Comparison of ENCODE assay signal across 32 cellular contexts in genomic region chr5:40847525-40847924, GRCh38.
"Had no signal": no experiment of that assay in that cellular context is flagged by ENCODE, and none has a peak within 500 bp of the region (broad histone marks: within the 10 kb centered on the region; RNA-seq: fewer than 3 reads in every experiment).

No MANE protein-coding gene starts in this region.

- H3K27ac Mint-ChIP-seq: activated CD4-positive, alpha-beta memory T cell treated with anti-CD3 and anti-CD28 coated beads, Interleukin-2, amount 10 ng/mL, durations not matched to agents 7 days and 5 days; activated CD4-positive, alpha-beta T cell treated with anti-CD3 and anti-CD28 coated beads for 36 hours; activated CD4-positive, alpha-beta T cell treated with anti-CD3 and anti-CD28 coated beads, Interleukin-2, amount 10 ng/mL, durations not matched to agents 7 days and 5 days; activated CD8-positive, alpha-beta memory T cell treated with anti-CD3 and anti-CD28 coated beads, Interleukin-2, amount 10 ng/mL, durations not matched to agents 7 days and 5 days; activated CD8-positive, alpha-beta T cell treated with anti-CD3 and anti-CD28 coated beads, Interleukin-2, amount 10 ng/mL, durations not matched to agents 7 days and 5 days; activated naive CD4-positive, alpha-beta T cell treated with anti-CD3 and anti-CD28 coated beads, Interleukin-2, amount 10 ng/mL, durations not matched to agents 7 days and 5 days; activated naive CD8-positive, alpha-beta T cell; activated naive CD8-positive, alpha-beta T cell treated with anti-CD3 and anti-CD28 coated beads, Interleukin-2, amount 10 ng/mL, durations not matched to agents 7 days and 5 days; activated naive CD8-positive, alpha-beta T cell treated with anti-CD3 and anti-CD28 coated beads, Interleukin-2, amount 50 U/mL, for 24 hours; activated T-cell treated with anti-CD3 and anti-CD28 coated beads, Interleukin-2, amount 50 U/mL, for 24 hours; activated T-helper 2 cell treated with anti-CD3 and anti-CD28 coated beads, Interferon-gamma antibody, Interleukin-2, Interleukin-4, amounts not matched to agents 10 μg/mL and 5 μg/mL and 100 μg/mL, durations not matched to agents 14 hours and 24 hours and 36 hours; brain; T-cell; T-helper 17 cell had no signal

- H3K4me1 Mint-ChIP-seq: activated CD4-positive, alpha-beta T cell treated with anti-CD3 and anti-CD28 coated beads for 36 hours; activated CD4-positive, alpha-beta T cell treated with anti-CD3 and anti-CD28 coated beads, Interleukin-2, amount 10 ng/mL, durations not matched to agents 7 days and 5 days; brain had no signal

- H3K9me3 Mint-ChIP-seq: activated CD4-positive, alpha-beta memory T cell treated with anti-CD3 and anti-CD28 coated beads, Interleukin-2, amount 10 ng/mL, durations not matched to agents 7 days and 5 days; activated CD4-positive, alpha-beta T cell treated with anti-CD3 and anti-CD28 coated beads, Interleukin-2, amount 10 ng/mL, durations not matched to agents 7 days and 5 days; activated naive CD4-positive, alpha-beta T cell treated with anti-CD3 and anti-CD28 coated beads, Interleukin-2, amount 10 ng/mL, durations not matched to agents 7 days and 5 days; activated naive CD4-positive, alpha-beta T cell treated with anti-CD3 and anti-CD28 coated beads, Interleukin-2, amount 50 U/mL, for 24 hours; activated naive CD8-positive, alpha-beta T cell treated with anti-CD3 and anti-CD28 coated beads, Interleukin-2, amount 10 ng/mL, durations not matched to agents 7 days and 5 days; activated naive CD8-positive, alpha-beta T cell treated with anti-CD3 and anti-CD28 coated beads, Interleukin-2, amount 50 U/mL, for 24 hours; activated T-cell treated with anti-CD3 and anti-CD28 coated beads, Interleukin-2, amount 50 U/mL, for 24 hours; activated T-helper 2 cell treated with anti-CD3 and anti-CD28 coated beads, Interferon-gamma antibody, Interleukin-2, Interleukin-4, amounts not matched to agents 10 μg/mL and 5 μg/mL and 100 μg/mL, durations not matched to agents 14 hours and 24 hours and 36 hours; brain; central memory CD8-positive, alpha-beta T cell; T-cell had no signal

- H3K36me3 Mint-ChIP-seq: brain had no signal

- H3K27me3 Mint-ChIP-seq: activated CD4-positive, alpha-beta T cell treated with anti-CD3 and anti-CD28 coated beads for 36 hours; activated naive CD4-positive, alpha-beta T cell treated with anti-CD3 and anti-CD28 coated beads, Interleukin-2, amount 50 U/mL, for 24 hours had no signal

- ATAC-seq: activated CD4-positive, alpha-beta T cell treated with anti-CD3 and anti-CD28 coated beads for 36 hours; activated CD4-positive, CD25-positive, alpha-beta regulatory T cell treated with anti-CD3 and anti-CD28 coated beads, Interleukin-2, amount 50 U/mL, for 24 hours; activated CD8-positive, alpha-beta memory T cell treated with anti-CD3 and anti-CD28 coated beads, Interleukin-2, amount 10 ng/mL, durations not matched to agents 7 days and 5 days; activated CD8-positive, alpha-beta T cell treated with anti-CD3 and anti-CD28 coated beads, Interleukin-2, amount 10 ng/mL, durations not matched to agents 7 days and 5 days; activated naive CD8-positive, alpha-beta T cell treated with anti-CD3 and anti-CD28 coated beads, Interleukin-2, amount 50 U/mL, for 24 hours; T-cell; T-helper 17 cell had no signal

- DNase-seq: activated CD4-positive, alpha-beta memory T cell treated with anti-CD3 and anti-CD28 coated beads, Interleukin-2, amount 10 ng/mL, durations not matched to agents 7 days and 5 days; activated CD4-positive, alpha-beta T cell treated with anti-CD3 and anti-CD28 coated beads for 1 hour; activated CD4-positive, alpha-beta T cell treated with anti-CD3 and anti-CD28 coated beads for 36 hours; activated CD4-positive, alpha-beta T cell treated with anti-CD3 and anti-CD28 coated beads for 48 hours; activated CD4-positive, alpha-beta T cell treated with anti-CD3 and anti-CD28 coated beads, Interleukin-2, amount 10 ng/mL, durations not matched to agents 7 days and 5 days; activated CD4-positive, alpha-beta T cell treated with anti-CD3 and anti-CD28 coated beads, Interleukin-2, amount 50 U/mL, for 48 hours; activated CD4-positive, CD25-positive, alpha-beta regulatory T cell; activated CD8-positive, alpha-beta memory T cell treated with anti-CD3 and anti-CD28 coated beads for 24 hours; activated CD8-positive, alpha-beta memory T cell treated with anti-CD3 and anti-CD28 coated beads, Interleukin-2, amount 10 ng/mL, durations not matched to agents 7 days and 5 days; activated CD8-positive, alpha-beta memory T cell treated with anti-CD3 and anti-CD28 coated beads, Interleukin-2, amount 50 U/mL, for 48 hours; activated CD8-positive, alpha-beta T cell treated with anti-CD3 and anti-CD28 coated beads, Interleukin-2, amount 10 ng/mL, durations not matched to agents 7 days and 5 days; activated effector memory CD4-positive, alpha-beta T cell treated with Interleukin-2 at 50 U/mL for 16 hours; activated gamma-delta T cell; activated naive CD4-positive, alpha-beta T cell treated with anti-CD3 and anti-CD28 coated beads, Interleukin-2, amount 10 ng/mL, durations not matched to agents 7 days and 5 days; activated naive CD4-positive, alpha-beta T cell treated with Interleukin-2 at 50 U/mL for 16 hours; activated naive CD8-positive, alpha-beta T cell treated with anti-CD3 and anti-CD28 coated beads, Interleukin-2, amount 10 ng/mL, durations not matched to agents 7 days and 5 days; activated naive CD8-positive, alpha-beta T cell treated with anti-CD3 and anti-CD28 coated beads, Interleukin-2, amount 50 U/mL, for 24 hours; activated T-cell treated with anti-CD3 and anti-CD28 coated beads, Interleukin-2, amount 50 U/mL, for 24 hours; activated T-cell treated with anti-CD3 and anti-CD28 coated beads, Interleukin-2, amount 50 U/mL, for 48 hours; amygdala; anterior cingulate cortex; caudate nucleus; cerebellar nuclear complex; T-cell; T-helper 17 cell; T1000 had no signal

- H3K4me3 Mint-ChIP-seq: activated CD4-positive, alpha-beta memory T cell treated with anti-CD3 and anti-CD28 coated beads, Interleukin-2, amount 10 ng/mL, durations not matched to agents 7 days and 5 days; activated CD4-positive, alpha-beta T cell treated with anti-CD3 and anti-CD28 coated beads for 36 hours; activated CD4-positive, alpha-beta T cell treated with anti-CD3 and anti-CD28 coated beads, Interleukin-2, amount 10 ng/mL, durations not matched to agents 7 days and 5 days; activated CD8-positive, alpha-beta memory T cell treated with anti-CD3 and anti-CD28 coated beads, Interleukin-2, amount 10 ng/mL, durations not matched to agents 7 days and 5 days; activated CD8-positive, alpha-beta T cell treated with anti-CD3 and anti-CD28 coated beads, Interleukin-2, amount 10 ng/mL, durations not matched to agents 7 days and 5 days; activated naive CD4-positive, alpha-beta T cell treated with anti-CD3 and anti-CD28 coated beads, Interleukin-2, amount 10 ng/mL, durations not matched to agents 7 days and 5 days; activated naive CD4-positive, alpha-beta T cell treated with anti-CD3 and anti-CD28 coated beads, Interleukin-2, amount 50 U/mL, for 24 hours; activated naive CD8-positive, alpha-beta T cell; activated naive CD8-positive, alpha-beta T cell treated with anti-CD3 and anti-CD28 coated beads, Interleukin-2, amount 10 ng/mL, durations not matched to agents 7 days and 5 days; activated naive CD8-positive, alpha-beta T cell treated with anti-CD3 and anti-CD28 coated beads, Interleukin-2, amount 50 U/mL, for 24 hours; activated T-cell treated with anti-CD3 and anti-CD28 coated beads, Interleukin-2, amount 50 U/mL, for 24 hours; brain; central memory CD8-positive, alpha-beta T cell; T-cell; T-helper 17 cell had no signal
